In genomic region chr14:71206766-71207371, GRCh38 we compare ENCODE assay signal across 9 cellular contexts.
A peak's percentile ranks its signal among the peaks of the same experiment; 100 is the strongest.
DNase-seq lines count a peak whose midpoint lies in the region; ATAC-seq and TF ChIP-seq lines count a peak whose summit lies in the region.
"Had no signal": no experiment of that assay in that cellular context is flagged by ENCODE, and none has a peak within 500 bp of the region (broad histone marks: within the 10 kb centered on the region; RNA-seq: fewer than 3 reads in every experiment).

No MANE protein-coding gene starts in this region.

- ATAC-seq in GM21576 (IDR thresholded peaks at IDR 0.05; ENCODE audit: unreplicated experiment) (no peak), GM18517 (IDR thresholded peaks at IDR 0.05; ENCODE audit: unreplicated experiment) (no peak)

- peak overlapping the region; percentile 89 for H3K27ac Mint-ChIP-seq in chondrocyte (ENCODE audit: unreplicated experiment)

- H3K9ac ChIP-seq in colonic mucosa (ENCODE audit: low read depth in 2 of 2, low read length in 2 of 2), result no peak overlapping the region

- H3K4me1 ChIP-seq in colonic mucosa, result no peaks in the 10 kb centered on the region

- no peak overlapping the region for H3K4me3 Mint-ChIP-seq in chondrocyte (ENCODE audit: unreplicated experiment)

- TF ChIP-seq CTCF in AG09319 (IDR thresholded peaks at IDR 0.05; ENCODE audit: low read depth, low read length) (no peak), chondrocyte (IDR thresholded peaks at IDR 0.05) (no peak), colonic mucosa (IDR thresholded peaks at IDR 0.05) (no peak)

- intact Hi-C loops in colonic mucosa (cut with DNase I), result no loop called here

- peaks cover 19% of the 10 kb centered on the region for H3K4me1 Mint-ChIP-seq in chondrocyte (ENCODE audit: low read depth)

- DNase-seq in AG09319 (ENCODE audit: extremely low read depth, low read depth) (peak; percentile 66), NCI-H1694 (lab: John Stamatoyannopoulos, UW) (peak; percentile 87), chondrocyte (ENCODE audit: low spot score) (no peak), medulla oblongata (ENCODE audit: extremely low spot score) (peak; percentile 43), colonic mucosa (no peak), NCI-H2081 (lab: John Stamatoyannopoulos, UW) (no peak)
- DNase-seq: NCI-H2107 had no signal

- H3K27me3 Mint-ChIP-seq in chondrocyte (ENCODE audit: low read depth), result peaks cover 22% of the 10 kb centered on the region

- H3K4me3 ChIP-seq in colonic mucosa, result no peak overlapping the region

- no peaks in the 10 kb centered on the region for H3K27me3 ChIP-seq in colonic mucosa

- H3K36me3 ChIP-seq in colonic mucosa, result no peaks in the 10 kb centered on the region

- H3K27ac ChIP-seq in colonic mucosa, result no peak overlapping the region

- no peaks in the 10 kb centered on the region for H3K9me3 ChIP-seq in colonic mucosa

- no peaks in the 10 kb centered on the region for H3K9me3 Mint-ChIP-seq in chondrocyte (ENCODE audit: low read depth)

- H3K36me3 Mint-ChIP-seq in chondrocyte (ENCODE audit: low read depth), result peaks cover 3% of the 10 kb centered on the region

Comparison
In these comparisons a context has a peak if more than half of its experiments do, and no peak if none do; other contexts are left out.
1. DNase-seq: peak in AG09319 (single experiment), NCI-H1694 (single experiment) and medulla oblongata (single experiment); none in chondrocyte (single experiment), colonic mucosa (single experiment) and NCI-H2081 (0 of 2).